ENCODE assay signal across 31 cellular contexts in genomic region chr2:144015036-144015435, GRCh38.
DNase-seq lines count a peak whose midpoint lies in the region; ATAC-seq, FAIRE-seq and TF ChIP-seq lines count a peak whose summit lies in the region.
"Had no signal": no experiment of that assay in that cellular context is flagged by ENCODE, and none has a peak within 500 bp of the region (broad histone marks: within the 10 kb centered on the region; RNA-seq: fewer than 3 reads in every experiment).

No MANE protein-coding gene starts in this region.

- H3K4me2 ChIP-seq in PC-3 (ENCODE audit: low read length) = no peak overlapping the region
- H3K4me2 ChIP-seq in endothelial cell of umbilical vein (ENCODE audit: insufficient read depth, low read length) = no peak overlapping the region

- TF ChIP-seq POLR2A in endothelial cell of umbilical vein (IDR thresholded peaks at IDR 0.05; ENCODE audit: low read depth, low read length) = no peak

- FAIRE-seq in endothelial cell of umbilical vein (lab: Jason Lieb, UNC) = no peak
- FAIRE-seq: urothelium cell line had no signal

- H3K4me3 ChIP-seq in PC-3 (ENCODE audit: low read length) = no peak overlapping the region
- no peak overlapping the region for H3K4me3 ChIP-seq in endothelial cell of umbilical vein (replicated peaks in 1 of 3; ENCODE audit: insufficient read depth in 1 of 3, low read depth in 1 of 3, low read length in 3 of 3)
- H3K4me3 ChIP-seq: adrenal gland, cardiac muscle cell, coronary artery, spleen had no signal

- DNase-seq in EH (ENCODE audit: low read depth) (peak; percentile 17), PC-3 (peak; percentile 40), endothelial cell of umbilical vein (ENCODE audit: low read depth, low spot score) (peak; percentile 40), nephron progenitor cell (no peak), NCI-H1930 (lab: John Stamatoyannopoulos, UW) (no peak), anterior cingulate cortex (lab: John Stamatoyannopoulos, UW) (no peak), posterior vena cava (ENCODE audit: low spot score) (no peak)
- DNase-seq: activated CD4-positive, alpha-beta T cell treated with anti-CD3 and anti-CD28 coated beads, Interleukin-2, amount 50 U/mL, for 48 hours; activated naive CD4-positive, alpha-beta T cell; activated T-cell treated with anti-CD3 and anti-CD28 coated beads, Interleukin-2, amount 50 U/mL, for 72 hours; adrenal gland; CD4-positive, alpha-beta T cell; endodermal cell; H9; hypothalamus; left cardiac atrium; NCI-H2029 treated with DMSO at 0.1 percent for 48 hours; NCI-H526 treated with DMSO at 0.1 percent for 48 hours; spleen; stimulated activated naive CD8-positive, alpha-beta T cell treated with anti-CD3 and anti-CD28 coated beads, Interleukin-15, amount 100 ng/mL, for 72 hours; T-helper 17 cell had no signal

- H3K9ac ChIP-seq in PC-3 (ENCODE audit: low read length) (no peak overlapping the region), endothelial cell of umbilical vein (replicated peaks; ENCODE audit: extremely low read depth, insufficient read depth, low read length) (no peak overlapping the region)
- H3K9ac ChIP-seq: parathyroid adenoma had no signal

- CTCF ChIA-PET in PC-3 (lab: Charles Lee) = no interaction called here
- CTCF ChIA-PET in endothelial cell of umbilical vein (lab: Charles Lee) = interaction anchor here (1.6 kb wide), 1 partner anchor 11 kb away, joined by 3 read pairs; no protein-coding TSS in a partner anchor

- no peak overlapping the region for H3K4me3 Mint-ChIP-seq in nephron progenitor cell
- H3K4me3 Mint-ChIP-seq: activated T-cell treated with anti-CD3 and anti-CD28 coated beads, Interleukin-2, amount 50 U/mL, for 72 hours; CD4-positive, alpha-beta T cell; endodermal cell; H9; neural crest cell; stimulated activated naive CD8-positive, alpha-beta T cell treated with anti-CD3 and anti-CD28 coated beads, Interleukin-15, amount 100 ng/mL, for 72 hours; T-helper 17 cell had no signal

- H3K9me1 ChIP-seq in endothelial cell of umbilical vein (replicated peaks; ENCODE audit: control insufficient read depth, extremely low read depth, insufficient read depth, low read length) = no peaks in the 10 kb centered on the region

- H3K36me3 Mint-ChIP-seq in nephron progenitor cell (ENCODE audit: low read depth) = peaks cover 5% of the 10 kb centered on the region

- ATAC-seq in PC-3 (peak; percentile 36), GM21576 (IDR thresholded peaks at IDR 0.05; ENCODE audit: unreplicated experiment) (no peak)
- ATAC-seq: activated CD4-positive, CD25-positive, alpha-beta regulatory T cell treated with anti-CD3 and anti-CD28 coated beads, Interleukin-2, amount 50 U/mL, for 24 hours; activated T-cell treated with anti-CD3 and anti-CD28 coated beads, Interleukin-2, amount 50 U/mL, for 72 hours; left cardiac atrium; Right ventricle myocardium inferior; SK-N-SH treated with all-trans-retinoic acid at 6 μM for 48 hours; stimulated activated naive CD8-positive, alpha-beta T cell treated with anti-CD3 and anti-CD28 coated beads, Interleukin-15, amount 100 ng/mL, for 72 hours; T-helper 17 cell had no signal

- H3K4me1 ChIP-seq in PC-3 (ENCODE audit: insufficient read depth, low read length) (peaks cover 25% of the 10 kb centered on the region), endothelial cell of umbilical vein (ENCODE audit: control insufficient read depth, extremely low read depth, insufficient read depth, low read length) (no peaks in the 10 kb centered on the region)
- H3K4me1 ChIP-seq: adrenal gland, parathyroid adenoma had no signal

- H3K27me3 ChIP-seq in PC-3 (ENCODE audit: low read length) = no peaks in the 10 kb centered on the region
- H3K27me3 ChIP-seq in endothelial cell of umbilical vein (ENCODE audit: control insufficient read depth in 2 of 2, insufficient read depth in 2 of 2, low read length in 2 of 2) = no peaks in the 10 kb centered on the region
- H3K27me3 ChIP-seq: adrenal gland, cardiac muscle cell, spleen had no signal

- peak overlapping the region; percentile 66 for H3K27ac Mint-ChIP-seq in nephron progenitor cell
- H3K27ac Mint-ChIP-seq: activated T-cell treated with anti-CD3 and anti-CD28 coated beads, Interleukin-2, amount 50 U/mL, for 72 hours; CD4-positive, alpha-beta T cell; endodermal cell; H9; stimulated activated naive CD8-positive, alpha-beta T cell treated with anti-CD3 and anti-CD28 coated beads, Interleukin-15, amount 100 ng/mL, for 72 hours; T-helper 17 cell had no signal

- H4K20me1 ChIP-seq in PC-3 (ENCODE audit: low read length) = no peaks in the 10 kb centered on the region
- no peaks in the 10 kb centered on the region for H4K20me1 ChIP-seq in endothelial cell of umbilical vein (replicated peaks; ENCODE audit: control insufficient read depth, extremely low read depth, insufficient read depth, low read length)

- dilution Hi-C loops in endothelial cell of umbilical vein (cut with MboI; ENCODE audit: extremely low pct_ligation_motif_present, low sequenced_read_pairs) = no loop called here

- no peaks in the 10 kb centered on the region for H3F3A ChIP-seq in PC-3 (ENCODE audit: low read length, unreplicated experiment)

- POLR2A ChIA-PET in PC-3 (lab: Charles Lee; ENCODE audit: unreplicated experiment) = no interaction called here
- POLR2A ChIA-PET in endothelial cell of umbilical vein (lab: Charles Lee) = no interaction called here

- no peaks in the 10 kb centered on the region for H3K9me3 Mint-ChIP-seq in nephron progenitor cell
- H3K9me3 Mint-ChIP-seq: activated T-cell treated with anti-CD3 and anti-CD28 coated beads, Interleukin-2, amount 50 U/mL, for 72 hours; CD4-positive, alpha-beta T cell; endodermal cell; H9; stimulated activated naive CD8-positive, alpha-beta T cell treated with anti-CD3 and anti-CD28 coated beads, Interleukin-15, amount 100 ng/mL, for 72 hours had no signal

- H2AFZ ChIP-seq in PC-3 (ENCODE audit: low read length) = no peak overlapping the region
- no peak overlapping the region for H2AFZ ChIP-seq in endothelial cell of umbilical vein (ENCODE audit: low read depth, low read length)
- H2AFZ ChIP-seq: parathyroid adenoma had no signal

- no peaks in the 10 kb centered on the region for H3K27me3 Mint-ChIP-seq in nephron progenitor cell (ENCODE audit: low read depth, poor library complexity)
- H3K27me3 Mint-ChIP-seq: CD4-positive, alpha-beta T cell; stimulated activated naive CD8-positive, alpha-beta T cell treated with anti-CD3 and anti-CD28 coated beads, Interleukin-15, amount 100 ng/mL, for 72 hours; T-helper 17 cell had no signal

- no peaks in the 10 kb centered on the region for H3K79me2 ChIP-seq in PC-3 (ENCODE audit: low read length)
- H3K79me2 ChIP-seq in endothelial cell of umbilical vein (ENCODE audit: control insufficient read depth, insufficient read depth, low read length) = no peaks in the 10 kb centered on the region
- H3K79me2 ChIP-seq: parathyroid adenoma had no signal

- H3K27ac ChIP-seq in PC-3 (ENCODE audit: low read length) (peak overlapping the region; percentile 62), endothelial cell of umbilical vein (ENCODE audit: insufficient read depth, low read depth, low read length) (no peak overlapping the region)
- H3K27ac ChIP-seq: adrenal gland, cardiac muscle cell, coronary artery, HL-60, parathyroid adenoma, spleen had no signal

- no peaks in the 10 kb centered on the region for H3K9me2 ChIP-seq in PC-3 (replicated peaks; ENCODE audit: low read length)

- no peak for TF ChIP-seq CTCF in PC-3 (conservative IDR thresholded peaks at IDR 0.05; ENCODE audit: low read depth, low read length)
- no peak for TF ChIP-seq CTCF in endothelial cell of umbilical vein (IDR thresholded peaks at IDR 0.05; ENCODE audit: extremely low read depth in 1 of 2, insufficient read depth in 1 of 2, low read depth in 1 of 2, low read length in 2 of 2)
- no peak for TF ChIP-seq CTCF in nephron progenitor cell (IDR thresholded peaks at IDR 0.05)

- H3K36me3 ChIP-seq in PC-3 (ENCODE audit: low read depth, low read length) (no peaks in the 10 kb centered on the region), endothelial cell of umbilical vein (ENCODE audit: control insufficient read depth in 2 of 2, extremely low read depth in 1 of 2, insufficient read depth in 2 of 2, low read length in 2 of 2) (no peaks in the 10 kb centered on the region)
- H3K36me3 ChIP-seq: adrenal gland, cardiac muscle cell had no signal

- BruUV-seq in PC-3 (replicated peaks; lab: Mats Ljungman, UMichigan) (no TSS peak), endothelial cell of umbilical vein (replicated peaks; lab: Mats Ljungman, UMichigan) (no TSS peak)

- no peaks in the 10 kb centered on the region for H3K9me3 ChIP-seq in PC-3 (ENCODE audit: low read length)
- no peaks in the 10 kb centered on the region for H3K9me3 ChIP-seq in endothelial cell of umbilical vein (replicated peaks; ENCODE audit: control insufficient read depth, insufficient read depth, low read length)
- H3K9me3 ChIP-seq: adrenal gland, spleen had no signal

- peaks cover 19% of the 10 kb centered on the region for H3K4me1 Mint-ChIP-seq in nephron progenitor cell
- H3K4me1 Mint-ChIP-seq: stimulated activated naive CD8-positive, alpha-beta T cell treated with anti-CD3 and anti-CD28 coated beads, Interleukin-15, amount 100 ng/mL, for 72 hours; T-helper 17 cell had no signal

- intact Hi-C loops in PC-3 (cut with micrococcal nuclease) (loop anchor here (5.0 kb wide), 1 partner anchor 113 kb away; no protein-coding TSS in a partner anchor), endothelial cell of umbilical vein (cut with micrococcal nuclease) (no loop called here), posterior vena cava (cut with DNase I) (no loop called here)

TF ChIP-seq in endothelial cell of umbilical vein, 7 proteins besides CTCF, POLR2A, EP300 and RAD21:
- TF ChIP-seq GATA2 (IDR thresholded peaks at IDR 0.05; ENCODE audit: insufficient read depth, insufficient read length, low read depth, low read length) = no peak
- TF ChIP-seq MYC (IDR thresholded peaks at IDR 0.05; ENCODE audit: low read depth, low read length) = no peak

Comparison
In these comparisons a context has a peak if more than half of its experiments do, and no peak if none do; other contexts are left out.
1. DNase-seq: peak in EH (single experiment), PC-3 (single experiment) and endothelial cell of umbilical vein (single experiment); none in nephron progenitor cell (single experiment), NCI-H1930 (0 of 2), anterior cingulate cortex (0 of 58) and posterior vena cava (single experiment).